In the genomic region with DNA sequence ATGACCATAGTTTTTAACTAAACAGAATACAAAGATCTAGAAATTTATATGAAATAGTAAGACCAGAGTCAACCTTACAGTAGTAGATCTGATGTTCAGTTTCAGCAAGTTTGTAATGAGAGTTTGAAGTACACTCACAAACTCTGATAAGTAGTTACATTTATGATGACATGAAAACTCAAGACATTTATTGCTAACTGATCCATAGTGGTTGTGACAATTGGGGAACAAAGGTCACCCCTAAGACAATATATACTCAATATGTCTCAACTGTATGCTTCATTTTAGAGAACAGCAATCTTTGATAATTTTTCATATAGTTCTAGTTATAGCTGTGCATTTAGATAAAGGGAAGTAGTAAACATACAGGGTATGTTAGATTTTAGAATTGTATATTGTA, we compare ENCODE assay signal across 27 cellular contexts. TPM values are rescaled to one million over a fixed set of nuclear protein-coding genes. Genes with fewer than 3 reads are reported as not detected.
"Had no signal": no experiment of that assay in that cellular context is flagged by ENCODE, and none has a peak within 500 bp of the region (broad histone marks: within the 10 kb centered on the region; RNA-seq: fewer than 3 reads in every experiment).

No MANE protein-coding gene starts in this region.

- H3K27me3 ChIP-seq: breast epithelium, dorsolateral prefrontal cortex, esophagus squamous epithelium, gastroesophageal sphincter, sigmoid colon, stomach, testis, upper lobe of left lung had no signal

- DNase-seq: activated CD4-positive, alpha-beta T cell treated with anti-CD3 and anti-CD28 coated beads, Interleukin-2, amount 50 U/mL, for 1 hour; activated CD8-positive, alpha-beta memory T cell treated with anti-CD3 and anti-CD28 coated beads, Interleukin-2, amount 50 U/mL, for 4 hours; activated CD8-positive, alpha-beta T cell treated with anti-CD3 and anti-CD28 coated beads, Interleukin-2, amount 10 ng/mL, durations not matched to agents 7 days and 5 days; activated naive CD4-positive, alpha-beta T cell; activated T-cell treated with anti-CD3 and anti-CD28 coated beads, Interleukin-2, amount 50 U/mL, for 24 hours; dorsolateral prefrontal cortex; effector memory CD8-positive, alpha-beta T cell; esophagus squamous epithelium; head of caudate nucleus; hypothalamus; left ventricle myocardium superior; naive B cell; posterior cingulate gyrus; sigmoid colon; stimulated activated CD4-positive, alpha-beta T cell treated with anti-CD3 and anti-CD28 coated beads, Interleukin-1b, Interleukin-23, amount 100 ng/mL, for 48 hours; stomach; T-cell; testis; upper lobe of left lung had no signal

- ATAC-seq: activated CD4-positive, CD25-positive, alpha-beta regulatory T cell treated with anti-CD3 and anti-CD28 coated beads, Interleukin-2, amount 50 U/mL, for 24 hours; activated T-helper 17 cell treated with anti-CD3 and anti-CD28 coated beads, Interleukin-2, amount 50 U/mL, for 72 hours; effector memory CD8-positive, alpha-beta T cell; left ventricle myocardium superior; T-cell had no signal

- H3K36me3 ChIP-seq: breast epithelium, esophagus squamous epithelium, gastroesophageal sphincter, sigmoid colon, stomach, upper lobe of left lung had no signal

- H3K4me1 ChIP-seq: breast epithelium, esophagus squamous epithelium, stomach, upper lobe of left lung had no signal

- H3K4me3 ChIP-seq: breast epithelium, dorsolateral prefrontal cortex, esophagus squamous epithelium, gastroesophageal sphincter, sigmoid colon, stomach, testis, upper lobe of left lung had no signal

- H3K9me3 ChIP-seq: breast epithelium, esophagus squamous epithelium, gastroesophageal sphincter, sigmoid colon, stomach, testis, upper lobe of left lung had no signal

- H3K27ac ChIP-seq: breast epithelium, stomach, testis, VCaP had no signal

RNA-seq across cellular contexts. Expression of a gene that starts 11.1 kb away (rescaled TPM):
- total RNA-seq: activated CD8-positive, alpha-beta T cell treated with anti-CD3 and anti-CD28 coated beads, Interleukin-2, amount 10 ng/mL, durations not matched to agents 7 days and 5 days; activated T-helper 17 cell treated with anti-CD3 and anti-CD28 coated beads, Interleukin-2, amount 50 U/mL, for 72 hours; breast epithelium; esophagus squamous epithelium; gastroesophageal sphincter; left ventricle myocardium superior; mucosa of gallbladder; neural crest cell; omental fat pad; sigmoid colon; stomach; T-cell; upper lobe of left lung had no signal
- polyA plus RNA-seq: sigmoid colon, stomach had no signal

RNA-seq across cellular contexts. Expression of a gene that starts 46.6 kb away (rescaled TPM):
- total RNA-seq: activated CD8-positive, alpha-beta T cell treated with anti-CD3 and anti-CD28 coated beads, Interleukin-2, amount 10 ng/mL, durations not matched to agents 7 days and 5 days; activated T-helper 17 cell treated with anti-CD3 and anti-CD28 coated beads, Interleukin-2, amount 50 U/mL, for 72 hours; breast epithelium; esophagus squamous epithelium; gastroesophageal sphincter; left ventricle myocardium superior; mucosa of gallbladder; neural crest cell; omental fat pad; sigmoid colon; stomach; T-cell; upper lobe of left lung had no signal
- polyA plus RNA-seq: sigmoid colon, stomach had no signal
